In the genomic region with DNA sequence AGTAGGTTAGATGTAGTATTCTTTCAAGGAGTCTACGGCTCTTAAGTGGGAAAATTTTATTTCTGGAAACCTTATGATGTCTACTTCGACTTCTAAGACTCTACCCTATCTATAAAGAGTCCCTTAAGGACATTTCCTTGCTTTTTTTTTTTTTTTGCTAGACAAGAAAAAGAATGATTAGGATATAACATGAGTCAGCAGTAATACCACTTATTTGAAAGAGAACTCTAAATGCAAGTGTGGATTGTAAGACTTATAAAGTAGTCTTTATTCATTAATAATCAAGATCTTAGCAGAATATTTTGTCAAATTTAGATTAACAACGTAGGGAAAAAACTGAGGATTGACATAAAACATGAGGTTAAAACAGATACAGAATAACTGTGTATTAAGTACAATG, we compare ENCODE assay signal across 1 cellular context.
TF ChIP-seq lines count a peak whose summit lies in the region.

No MANE protein-coding gene starts in this region.

TF ChIP-seq in K562, 482 proteins besides CTCF, POLR2A, EP300 and RAD21 (continued from another document):
- TF ChIP-seq, protein P1, sequence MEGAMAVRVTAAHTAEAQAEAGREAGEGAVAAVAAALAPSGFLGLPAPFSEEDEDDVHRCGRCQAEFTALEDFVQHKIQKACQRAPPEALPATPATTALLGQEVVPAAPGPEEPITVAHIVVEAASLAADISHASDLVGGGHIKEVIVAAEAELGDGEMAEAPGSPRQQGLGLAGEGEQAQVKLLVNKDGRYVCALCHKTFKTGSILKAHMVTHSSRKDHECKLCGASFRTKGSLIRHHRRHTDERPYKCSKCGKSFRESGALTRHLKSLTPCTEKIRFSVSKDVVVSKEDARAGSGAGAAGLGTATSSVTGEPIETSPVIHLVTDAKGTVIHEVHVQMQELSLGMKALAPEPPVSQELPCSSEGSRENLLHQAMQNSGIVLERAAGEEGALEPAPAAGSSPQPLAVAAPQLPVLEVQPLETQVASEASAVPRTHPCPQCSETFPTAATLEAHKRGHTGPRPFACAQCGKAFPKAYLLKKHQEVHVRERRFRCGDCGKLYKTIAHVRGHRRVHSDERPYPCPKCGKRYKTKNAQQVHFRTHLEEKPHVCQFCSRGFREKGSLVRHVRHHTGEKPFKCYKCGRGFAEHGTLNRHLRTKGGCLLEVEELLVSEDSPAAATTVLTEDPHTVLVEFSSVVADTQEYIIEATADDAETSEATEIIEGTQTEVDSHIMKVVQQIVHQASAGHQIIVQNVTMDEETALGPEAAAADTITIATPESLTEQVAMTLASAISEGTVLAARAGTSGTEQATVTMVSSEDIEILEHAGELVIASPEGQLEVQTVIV (CRISPR knock-in tag; IDR thresholded peaks at IDR 0.05; ENCODE audit: borderline replicate concordance), result no peak
- no peak for TF ChIP-seq RB1 (IDR thresholded peaks at IDR 0.05; ENCODE audit: low read depth)
- TF ChIP-seq GATAD2A (IDR thresholded peaks at IDR 0.05), result no peak
- peak; percentile 68 for TF ChIP-seq MAFK (IDR thresholded peaks at IDR 0.05; ENCODE audit: low read length)
- TF ChIP-seq, protein P2, sequence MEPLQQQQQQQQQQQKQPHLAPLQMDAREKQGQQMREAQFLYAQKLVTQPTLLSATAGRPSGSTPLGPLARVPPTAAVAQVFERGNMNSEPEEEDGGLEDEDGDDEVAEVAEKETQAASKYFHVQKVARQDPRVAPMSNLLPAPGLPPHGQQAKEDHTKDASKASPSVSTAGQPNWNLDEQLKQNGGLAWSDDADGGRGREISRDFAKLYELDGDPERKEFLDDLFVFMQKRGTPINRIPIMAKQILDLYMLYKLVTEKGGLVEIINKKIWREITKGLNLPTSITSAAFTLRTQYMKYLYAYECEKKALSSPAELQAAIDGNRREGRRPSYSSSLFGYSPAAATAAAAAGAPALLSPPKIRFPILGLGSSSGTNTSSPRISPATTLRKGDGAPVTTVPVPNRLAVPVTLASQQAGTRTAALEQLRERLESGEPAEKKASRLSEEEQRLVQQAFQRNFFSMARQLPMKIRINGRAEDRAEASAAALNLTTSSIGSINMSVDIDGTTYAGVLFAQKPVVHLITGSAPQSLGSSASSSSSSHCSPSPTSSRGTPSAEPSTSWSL (CRISPR knock-in tag; IDR thresholded peaks at IDR 0.05; ENCODE audit: borderline replicate concordance), result no peak
